Comparison of ENCODE assay signal across 23 cellular contexts in genomic region chr21:23950344-23950743, GRCh38.
A peak's percentile ranks its signal among the peaks of the same experiment; 100 is the strongest.
DNase-seq lines count a peak whose midpoint lies in the region; ATAC-seq and TF ChIP-seq lines count a peak whose summit lies in the region.
"Had no signal": no experiment of that assay in that cellular context is flagged by ENCODE, and none has a peak within 500 bp of the region (broad histone marks: within the 10 kb centered on the region; RNA-seq: fewer than 3 reads in every experiment).

No MANE protein-coding gene starts in this region.

- H3K36me3 Mint-ChIP-seq in naive thymus-derived CD8-positive, alpha-beta T cell, result no peaks in the 10 kb centered on the region
- H3K36me3 Mint-ChIP-seq in type B pancreatic cell, result no peaks in the 10 kb centered on the region
- H3K36me3 Mint-ChIP-seq: CD14-positive monocyte had no signal

- H3K9me3 Mint-ChIP-seq in naive thymus-derived CD8-positive, alpha-beta T cell, result no peaks in the 10 kb centered on the region
- no peaks in the 10 kb centered on the region for H3K9me3 Mint-ChIP-seq in type B pancreatic cell

- peaks cover 17 to 43% (median 26%) of the 10 kb centered on the region in 4 donors for H3K4me1 Mint-ChIP-seq in naive thymus-derived CD8-positive, alpha-beta T cell
- H3K4me1 Mint-ChIP-seq in type B pancreatic cell (ENCODE audit: unreplicated experiment), result no peaks in the 10 kb centered on the region

- peaks cover 14% of the 10 kb centered on the region; the same call in 1 of the 2 replicates for H3K36me3 ChIP-seq in BLaER1
- H3K36me3 ChIP-seq in BLaER1 treated with 17β-estradiol and CSF1 and Interleukin-3, amounts not matched to agents 10 nM and 100 nM, result peaks cover 0 to 16% (median 0%) of the 10 kb centered on the region in 11 experiments; a peak in 3 of 22 replicates
- no peaks in the 10 kb centered on the region for H3K36me3 ChIP-seq in Loucy (ENCODE audit: insufficient read depth, low read length)

- H3K9ac ChIP-seq in BLaER1 (peak overlapping the region; percentile 96), Loucy (ENCODE audit: low read depth, low read length, poor library complexity, severe bottlenecking) (no peak overlapping the region)
- H3K9ac ChIP-seq in BLaER1 treated with 17β-estradiol and CSF1 and Interleukin-3, amounts not matched to agents 10 nM and 100 nM, result peak overlapping the region in 7 of 11 experiments; percentile 8 to 88 (median 80); a peak in 13 of 22 replicates
- H3K9ac ChIP-seq: GM23248 had no signal

- H3K79me2 ChIP-seq in Loucy (ENCODE audit: insufficient read depth, low read length), result no peaks in the 10 kb centered on the region

- H3K9me3 ChIP-seq in BLaER1 (peaks cover 21% of the 10 kb centered on the region), Loucy (ENCODE audit: insufficient read depth, low read depth, low read length) (no peaks in the 10 kb centered on the region)
- H3K9me3 ChIP-seq in BLaER1 treated with 17β-estradiol and CSF1 and Interleukin-3, amounts not matched to agents 10 nM and 100 nM (replicated peaks in 1 of 11), result peaks cover 4 to 31% (median 24%) of the 10 kb centered on the region in 11 experiments; a peak in 18 of 22 replicates

- no peak for DNase-seq in naive thymus-derived CD8-positive, alpha-beta T cell
- no peak for DNase-seq in type B pancreatic cell (ENCODE audit: extremely low spot score, unreplicated experiment)
- DNase-seq: Calu3, DMS153, GM23248, H7, NCI-H1048, NCI-H1417, NCI-H1694, NCI-H2081, NCI-H2227 treated with DMSO at 0.1 percent for 48 hours, NCI-H526 treated with DMSO at 0.1 percent for 48 hours, SHP77 had no signal

- H3K4me2 ChIP-seq in BLaER1, result peak overlapping the region; percentile 82
- H3K4me2 ChIP-seq in BLaER1 treated with 17β-estradiol and CSF1 and Interleukin-3, amounts not matched to agents 10 nM and 100 nM, result peak overlapping the region; percentile 12 to 86 (median 74); a peak in 21 of 22 replicates
- peak overlapping the region; percentile 66 for H3K4me2 ChIP-seq in Loucy (ENCODE audit: low read depth, low read length, poor library complexity, severe bottlenecking)

- peaks cover 78% of the 10 kb centered on the region for H3K4me1 ChIP-seq in BLaER1
- H3K4me1 ChIP-seq in BLaER1 treated with 17β-estradiol and CSF1 and Interleukin-3, amounts not matched to agents 10 nM and 100 nM, result peaks cover 28 to 72% (median 55%) of the 10 kb centered on the region in 10 experiments
- H3K4me1 ChIP-seq in Loucy (ENCODE audit: insufficient read depth, low read length, poor library complexity, severe bottlenecking), result peaks cover 57% of the 10 kb centered on the region

- H3K4me3 Mint-ChIP-seq in naive thymus-derived CD8-positive, alpha-beta T cell, result peak overlapping the region in 6 of 10 donors; percentile 7 to 47 (median 36)
- H3K4me3 Mint-ChIP-seq in type B pancreatic cell, result no peak overlapping the region
- H3K4me3 Mint-ChIP-seq: CD14-positive monocyte had no signal

- H3K4me3 ChIP-seq in BLaER1 (peak overlapping the region; percentile 65), Loucy (ENCODE audit: low read length, poor library complexity, severe bottlenecking) (peak overlapping the region; percentile 46)
- peak overlapping the region in 6 of 10 experiments; percentile 3 to 60 (median 48); a peak in 11 of 20 replicates for H3K4me3 ChIP-seq in BLaER1 treated with 17β-estradiol and CSF1 and Interleukin-3, amounts not matched to agents 10 nM and 100 nM
- H3K4me3 ChIP-seq: GM23248, K562 had no signal

- H2AFZ ChIP-seq in Loucy (ENCODE audit: low read length), result peak overlapping the region; percentile 60; the same call in 1 of the 2 replicates
- H2AFZ ChIP-seq: GM23248 had no signal

- no peaks in the 10 kb centered on the region for H3K27me3 Mint-ChIP-seq in naive thymus-derived CD8-positive, alpha-beta T cell
- H3K27me3 Mint-ChIP-seq in type B pancreatic cell, result no peaks in the 10 kb centered on the region

- peak overlapping the region; percentile 98 for H3K27ac ChIP-seq in BLaER1
- peak overlapping the region in 9 of 11 experiments; percentile 13 to 93 (median 85); a peak in 18 of 22 replicates for H3K27ac ChIP-seq in BLaER1 treated with 17β-estradiol and CSF1 and Interleukin-3, amounts not matched to agents 10 nM and 100 nM
- H3K27ac ChIP-seq: GM23248, RWPE1 had no signal

- no peak for TF ChIP-seq CTCF in Loucy (conservative IDR thresholded peaks at IDR 0.05; ENCODE audit: low read length)
- TF ChIP-seq CTCF in type B pancreatic cell (conservative IDR thresholded peaks at IDR 0.05), result no peak

- POLR2A ChIA-PET in naive thymus-derived CD8-positive, alpha-beta T cell (lab: Charles Lee), result no interaction called here

- H3K27me3 ChIP-seq in BLaER1, result no peaks in the 10 kb centered on the region
- H3K27me3 ChIP-seq in BLaER1 treated with 17β-estradiol and CSF1 and Interleukin-3, amounts not matched to agents 10 nM and 100 nM, result 0 out of 22 replicates have a peak, but pooled peaks cover 0 to 4% (median 0%) of the 10 kb centered on the region in 11 experiments
- no peaks in the 10 kb centered on the region for H3K27me3 ChIP-seq in Loucy (ENCODE audit: insufficient read depth, low read length, poor library complexity, severe bottlenecking)

- H3K27ac Mint-ChIP-seq in naive thymus-derived CD8-positive, alpha-beta T cell, result peak overlapping the region in 2 of 10 donors; percentile 16 to 24
- H3K27ac Mint-ChIP-seq in type B pancreatic cell, result no peak overlapping the region
- H3K27ac Mint-ChIP-seq: CD14-positive monocyte had no signal

- H4K20me1 ChIP-seq in BLaER1, result no peaks in the 10 kb centered on the region
- no peaks in the 10 kb centered on the region for H4K20me1 ChIP-seq in BLaER1 treated with 17β-estradiol and CSF1 and Interleukin-3, amounts not matched to agents 10 nM and 100 nM
- no peaks in the 10 kb centered on the region for H4K20me1 ChIP-seq in Loucy (ENCODE audit: insufficient read depth, low read length, poor library complexity, severe bottlenecking)

- ATAC-seq in naive thymus-derived CD8-positive, alpha-beta T cell, result peak in 1 of 2 donors; percentile 53
- ATAC-seq in HG03442 (IDR thresholded peaks at IDR 0.05; ENCODE audit: unreplicated experiment) (no peak), HG03439 (IDR thresholded peaks at IDR 0.05; ENCODE audit: unreplicated experiment) (no peak)
- ATAC-seq: HepG2, K562, Panc1 had no signal

- H3K9me2 ChIP-seq in Loucy (replicated peaks; ENCODE audit: low read depth, low read length), result no peaks in the 10 kb centered on the region

- no peaks in the 10 kb centered on the region for H3F3A ChIP-seq in Loucy (ENCODE audit: low read depth)
